Comparison of ENCODE assay signal across 8 cellular contexts in genomic region chr19:49680473-49681351, GRCh38. TPM values are rescaled to one million over a fixed set of nuclear protein-coding genes. Genes with fewer than 3 reads are reported as not detected.
DNase-seq lines count a peak whose midpoint lies in the region; ATAC-seq and TF ChIP-seq lines count a peak whose summit lies in the region.

No MANE protein-coding gene starts in this region.

- no peak for TF ChIP-seq POLR2A in right lobe of liver (IDR thresholded peaks at IDR 0.05)

- H3K27ac ChIP-seq in HEK293 (ENCODE audit: extremely low read depth, low read depth, low read length) = peak overlapping the region; percentile 52; the same call in 1 of the 2 replicates
- H3K27ac ChIP-seq in right lobe of liver = no peak overlapping the region

- peaks cover 17% of the 10 kb centered on the region for H3K4me1 ChIP-seq in HEK293 (ENCODE audit: control insufficient read depth, insufficient read depth, low read length)
- H3K4me1 ChIP-seq in right lobe of liver = peaks cover 0 to 14% (median 4%) of the 10 kb centered on the region in 4 donors

- DNase-seq in AML-193 (lab: John Stamatoyannopoulos, UW) (peak; percentile 64 to 82), NCI-H526 treated with DMSO at 0.1 percent for 48 hours (lab: John Stamatoyannopoulos, UW) (peak; percentile 39), dedifferentiated amniotic fluid mesenchymal stem cell (ENCODE audit: extremely low spot score) (peak; percentile 63), right lobe of liver (peak; percentile 90 to 91 (median 91))
- peak; percentile 92 to 94 for DNase-seq in activated CD4-positive, alpha-beta T cell treated with anti-CD3 and anti-CD28 coated beads, Interleukin-2, amount 50 U/mL, for 4 hours
- peak; percentile 87 to 96 for DNase-seq in stimulated activated CD4-positive, alpha-beta T cell treated with anti-CD3 and anti-CD28 coated beads, Interleukin-4, amount 100 ng/mL, for 4 hours

- no peak overlapping the region for H3K4me3 ChIP-seq in HEK293 (ENCODE audit: low read depth, low read length)
- peak overlapping the region in 2 of 3 donors; percentile 5 to 18 for H3K4me3 ChIP-seq in right lobe of liver

- intact Hi-C loops in right lobe of liver (cut with DNase I) = loop anchor here in 1 of 2 donors (10.0 kb wide), 1 partner anchor 106 kb away; no protein-coding TSS in a partner anchor

- ATAC-seq in right lobe of liver = peak; percentile 33 to 44 (median 38)
- no peak for ATAC-seq in HG03159 (IDR thresholded peaks at IDR 0.05; ENCODE audit: unreplicated experiment)

- peaks cover 43 to 47% of the 10 kb centered on the region in 2 experiments for H3K36me3 ChIP-seq in HEK293 (ENCODE audit: control insufficient read depth in 2 of 2, insufficient read depth in 1 of 2, low read length in 2 of 2)
- H3K36me3 ChIP-seq in right lobe of liver = peaks cover 0 to 37% (median 7%) of the 10 kb centered on the region in 4 donors

- CTCF ChIA-PET in HEK293 (lab: Yijun Ruan, JAX) = interaction anchor here (0.6 to 2.0 kb wide), 43 partner anchors 8 to 441 kb away, joined by 3 to 10 read pairs (median 3); partner anchors contain the start of genes AP2A1, CPT1C, NOSIP and RRAS

- TF ChIP-seq CTCF in HEK293 (tag by site-specific recombination; IDR thresholded peaks at IDR 0.05) (peak; percentile 96), right lobe of liver (IDR thresholded peaks at IDR 0.05) (peak in 3 of 4 donors; percentile 96 to 100 (median 100))

- 37% methylated on average over 24 of the region's 40 CpGs for WGBS in right lobe of liver (ENCODE audit: insufficient coverage, low coverage, low lambda C conversion rate, missing lambda C conversion rate)

- no peaks in the 10 kb centered on the region for H3K9me3 ChIP-seq in HEK293 (ENCODE audit: control insufficient read depth, insufficient read depth, low read depth, low read length)
- H3K9me3 ChIP-seq in right lobe of liver = no peaks in the 10 kb centered on the region

- POLR2A ChIA-PET in HEK293 (lab: Yijun Ruan, JAX) = interaction anchor here (0.5 to 1.5 kb wide), 8 partner anchors 40 to 659 kb away, joined by 3 to 6 read pairs (median 4); partner anchors contain the start of gene RRAS

- no peaks in the 10 kb centered on the region for H3K27me3 ChIP-seq in right lobe of liver

TF ChIP-seq in HEK293, 187 proteins besides CTCF, POLR2A, EP300 and RAD21 (continues in another document):
- TF ChIP-seq ZNF660 (tag by site-specific recombination; IDR thresholded peaks at IDR 0.05) (peak; percentile 64), MZF1 (tag by site-specific recombination; IDR thresholded peaks at IDR 0.05; ENCODE audit: borderline replicate concordance) (no peak), ZNF692 (tag by site-specific recombination; IDR thresholded peaks at IDR 0.05) (peak; percentile 98), ZFP37 (tag by site-specific recombination; IDR thresholded peaks at IDR 0.05) (no peak), KLF9 (tag by site-specific recombination; IDR thresholded peaks at IDR 0.05; ENCODE audit: low read depth) (no peak), BCL6B (tag by site-specific recombination; IDR thresholded peaks at IDR 0.05) (no peak), ZNF335 (tag by site-specific recombination; conservative IDR thresholded peaks at IDR 0.05) (peak; percentile 72), ZNF544 (tag by site-specific recombination; IDR thresholded peaks at IDR 0.05) (no peak), GLI4 (tag by site-specific recombination; IDR thresholded peaks at IDR 0.05) (no peak), ZBTB10 (tag by site-specific recombination; IDR thresholded peaks at IDR 0.05) (peak; percentile 83), HIC1 (tag by site-specific recombination; IDR thresholded peaks at IDR 0.05) (no peak), ZNF449 (tag by site-specific recombination; IDR thresholded peaks at IDR 0.05) (peak; percentile 58), ZIC2 (tag by site-specific recombination; IDR thresholded peaks at IDR 0.05) (peak; percentile 45), ZFP69B (tag by site-specific recombination; IDR thresholded peaks at IDR 0.05) (peak; percentile 97), GLIS1 (tag by site-specific recombination; IDR thresholded peaks at IDR 0.05) (peak; percentile 95), ZNF654 (tag by site-specific recombination; IDR thresholded peaks at IDR 0.05; ENCODE audit: low read depth) (peak; percentile 68)

RNA-seq across cellular contexts. Expression of gene PRMT1, which starts 3.6 kb away (rescaled TPM):
- total RNA-seq in right lobe of liver = 10 to 100 TPM; 25.3 to 63.2 (median 39.9) TPM

RNA-seq across cellular contexts. Expression of gene ADM5, which starts 8.7 kb away (rescaled TPM):
- under 1 TPM; 0.19 to 0.70 (median 0.51) TPM for total RNA-seq in right lobe of liver

RNA-seq across cellular contexts. Expression of gene CPT1C, which starts 10.2 kb away (rescaled TPM):
- 1 to 10 TPM in 3 of 6 experiments, under 1 TPM in 3; 0.43 to 6.7 (median 0.97) TPM for total RNA-seq in right lobe of liver

RNA-seq across cellular contexts. Expression of gene BCL2L12, which starts 15.0 kb away (rescaled TPM):
- 10 to 100 TPM in 4 of 6 experiments, 1 to 10 TPM in 2; 4.5 to 11.6 (median 10.5) TPM for total RNA-seq in right lobe of liver

RNA-seq across cellular contexts. Expression of gene IRF3, which starts 15.1 kb away (rescaled TPM):
- total RNA-seq in right lobe of liver = 10 to 100 TPM; 29.6 to 41.8 (median 35.3) TPM

Comparison
In these comparisons a context has a peak if more than half of its experiments do, and no peak if none do; other contexts are left out.
1. DNase-seq: peak in every context shown above with its lines; median percentile 93 in activated CD4-positive, alpha-beta T cell treated with anti-CD3 and anti-CD28 coated beads, Interleukin-2, amount 50 U/mL, for 4 hours; 92 in stimulated activated CD4-positive, alpha-beta T cell treated with anti-CD3 and anti-CD28 coated beads, Interleukin-4, amount 100 ng/mL, for 4 hours; 91 in right lobe of liver; 73 in AML-193; 63 in dedifferentiated amniotic fluid mesenchymal stem cell; 39 in NCI-H526 treated with DMSO at 0.1 percent for 48 hours.